Comparison of ENCODE assay signal across 14 cellular contexts in the genomic region with DNA sequence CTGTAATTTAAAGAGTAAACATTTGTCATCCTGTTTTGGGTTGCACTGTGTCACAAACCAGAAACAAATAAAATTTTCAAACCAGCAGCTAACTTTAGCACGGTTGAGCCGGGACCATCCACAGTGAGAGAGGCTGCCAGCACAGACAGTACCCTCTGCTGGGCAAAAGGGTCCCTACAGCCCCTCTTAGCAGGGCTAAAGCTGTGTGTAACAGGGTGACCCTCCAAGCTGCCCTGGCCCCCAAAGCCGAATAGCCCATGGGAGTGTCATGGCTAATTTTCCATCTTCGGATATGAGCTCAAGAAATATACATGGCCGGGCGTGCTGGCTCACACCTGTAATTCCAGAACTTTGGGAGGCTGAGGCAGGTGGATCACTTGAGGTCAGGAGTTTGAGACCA.
A peak's percentile ranks its signal among the peaks of the same experiment; 100 is the strongest.
DNase-seq lines count a peak whose midpoint lies in the region; ATAC-seq and TF ChIP-seq lines count a peak whose summit lies in the region.
"Had no signal": no experiment of that assay in that cellular context is flagged by ENCODE, and none has a peak within 500 bp of the region (broad histone marks: within the 10 kb centered on the region; RNA-seq: fewer than 3 reads in every experiment).

No MANE protein-coding gene starts in this region.

- DNase-seq in activated CD8-positive, alpha-beta T cell treated with anti-CD3 and anti-CD28 coated beads for 36 hours: peak; percentile 3
- DNase-seq in activated CD8-positive, alpha-beta T cell treated with anti-CD3 and anti-CD28 coated beads, Interleukin-2, amount 10 ng/mL, durations not matched to agents 7 days and 5 days: no peak
- peak; percentile 86 for DNase-seq in endodermal cell
- DNase-seq in stimulated activated naive B cell treated with anti-CD40 and anti-IgM and Interleukin-4, amounts not matched to agents 10 μg/mL and 1 μg/mL and 100 μg/mL, for 72 hours: no peak
- no peak for DNase-seq in suprapubic skin (ENCODE audit: low spot score in 2 of 2)
- DNase-seq in erythroblast (lab: John Stamatoyannopoulos, UW): no peak
- DNase-seq: activated CD8-positive, alpha-beta memory T cell treated with anti-CD3 and anti-CD28 coated beads for 24 hours; activated naive CD4-positive, alpha-beta T cell treated with anti-CD3 and anti-CD28 coated beads, Interleukin-2, amount 10 ng/mL, durations not matched to agents 7 days and 5 days; mammary epithelial cell; RPMI8226 had no signal

- TF ChIP-seq CTCF in activated CD8-positive, alpha-beta T cell treated with anti-CD3 and anti-CD28 coated beads for 36 hours (IDR thresholded peaks at IDR 0.05): peak; percentile 21
- TF ChIP-seq CTCF in Loucy (conservative IDR thresholded peaks at IDR 0.05; ENCODE audit: low read length) (peak; percentile 58), endodermal cell (conservative IDR thresholded peaks at IDR 0.05) (peak; percentile 99), suprapubic skin (IDR thresholded peaks at IDR 0.05) (no peak)

- H3K4me2 ChIP-seq in Loucy (ENCODE audit: low read depth, low read length, poor library complexity, severe bottlenecking): no peak overlapping the region

- 69 to 83% methylated on average over 3 to 6 of the region's 6 CpGs for WGBS in endodermal cell (ENCODE audit: insufficient coverage in 1 of 2, insufficient read length in 1 of 2), 2 experiments
- WGBS in suprapubic skin: 74% methylated on average over 6 of the region's 6 CpGs

- H3K27ac Mint-ChIP-seq in activated CD8-positive, alpha-beta T cell treated with anti-CD3 and anti-CD28 coated beads for 36 hours: no peak overlapping the region
- no peak overlapping the region for H3K27ac Mint-ChIP-seq in activated CD8-positive, alpha-beta T cell treated with anti-CD3 and anti-CD28 coated beads, Interleukin-2, amount 10 ng/mL, durations not matched to agents 7 days and 5 days
- no peak overlapping the region for H3K27ac Mint-ChIP-seq in endodermal cell
- H3K27ac Mint-ChIP-seq in stimulated activated naive B cell treated with anti-CD40 and anti-IgM and Interleukin-4, amounts not matched to agents 10 μg/mL and 1 μg/mL and 100 μg/mL, for 72 hours: no peak overlapping the region
- H3K27ac Mint-ChIP-seq: activated naive CD4-positive, alpha-beta T cell treated with anti-CD3 and anti-CD28 coated beads, Interleukin-2, amount 10 ng/mL, durations not matched to agents 7 days and 5 days had no signal

- H3K27ac ChIP-seq in endodermal cell (ENCODE audit: low read depth, low read length) (no peak overlapping the region), suprapubic skin (no peak overlapping the region)
- H3K27ac ChIP-seq: epithelial cell of prostate, prostate gland had no signal

- no peak for TF ChIP-seq EP300 in suprapubic skin (IDR thresholded peaks at IDR 0.05)

- no peaks in the 10 kb centered on the region for H3F3A ChIP-seq in Loucy (ENCODE audit: low read depth)

- H3K9me3 Mint-ChIP-seq in activated CD8-positive, alpha-beta T cell treated with anti-CD3 and anti-CD28 coated beads for 36 hours: no peaks in the 10 kb centered on the region
- H3K9me3 Mint-ChIP-seq in activated CD8-positive, alpha-beta T cell treated with anti-CD3 and anti-CD28 coated beads, Interleukin-2, amount 10 ng/mL, durations not matched to agents 7 days and 5 days (ENCODE audit: insufficient read depth): no peaks in the 10 kb centered on the region
- peaks cover 13% of the 10 kb centered on the region for H3K9me3 Mint-ChIP-seq in endodermal cell
- H3K9me3 Mint-ChIP-seq in stimulated activated naive B cell treated with anti-CD40 and anti-IgM and Interleukin-4, amounts not matched to agents 10 μg/mL and 1 μg/mL and 100 μg/mL, for 72 hours: peaks cover 0 to under 1% of the 10 kb centered on the region in 2 donors
- H3K9me3 Mint-ChIP-seq: activated naive CD4-positive, alpha-beta T cell treated with anti-CD3 and anti-CD28 coated beads, Interleukin-2, amount 10 ng/mL, durations not matched to agents 7 days and 5 days had no signal

- CTCF ChIA-PET in activated CD8-positive, alpha-beta T cell treated with anti-CD3 and anti-CD28 coated beads for 36 hours (lab: Charles Lee): interaction anchor here (1.2 kb wide), 1 partner anchor 29 kb away, joined by 5 read pairs; no protein-coding TSS in a partner anchor
- CTCF ChIA-PET in activated CD8-positive, alpha-beta T cell treated with anti-CD3 and anti-CD28 coated beads, Interleukin-2, amount 10 ng/mL, durations not matched to agents 7 days and 5 days (lab: Charles Lee): interaction anchor here (1.0 kb wide), 1 partner anchor 369 kb away, joined by 3 read pairs; no protein-coding TSS in a partner anchor

- POLR2A ChIA-PET in activated CD8-positive, alpha-beta T cell treated with anti-CD3 and anti-CD28 coated beads for 36 hours (lab: Charles Lee): no interaction called here
- POLR2A ChIA-PET in activated CD8-positive, alpha-beta T cell treated with anti-CD3 and anti-CD28 coated beads, Interleukin-2, amount 10 ng/mL, durations not matched to agents 7 days and 5 days (lab: Charles Lee): no interaction called here

- H3K4me3 Mint-ChIP-seq in activated CD8-positive, alpha-beta T cell treated with anti-CD3 and anti-CD28 coated beads for 36 hours: no peak overlapping the region
- H3K4me3 Mint-ChIP-seq in activated CD8-positive, alpha-beta T cell treated with anti-CD3 and anti-CD28 coated beads, Interleukin-2, amount 10 ng/mL, durations not matched to agents 7 days and 5 days: no peak overlapping the region
- no peak overlapping the region for H3K4me3 Mint-ChIP-seq in endodermal cell
- no peak overlapping the region for H3K4me3 Mint-ChIP-seq in stimulated activated naive B cell treated with anti-CD40 and anti-IgM and Interleukin-4, amounts not matched to agents 10 μg/mL and 1 μg/mL and 100 μg/mL, for 72 hours
- H3K4me3 Mint-ChIP-seq: activated naive CD4-positive, alpha-beta T cell treated with anti-CD3 and anti-CD28 coated beads, Interleukin-2, amount 10 ng/mL, durations not matched to agents 7 days and 5 days had no signal

- ATAC-seq in activated CD8-positive, alpha-beta T cell treated with anti-CD3 and anti-CD28 coated beads for 36 hours: no peak
- no peak for ATAC-seq in activated CD8-positive, alpha-beta T cell treated with anti-CD3 and anti-CD28 coated beads, Interleukin-2, amount 10 ng/mL, durations not matched to agents 7 days and 5 days
- ATAC-seq in stimulated activated naive B cell treated with anti-CD40 and anti-IgM and Interleukin-4, amounts not matched to agents 10 μg/mL and 1 μg/mL and 100 μg/mL, for 72 hours (replicated peaks): peak; percentile 55 to 65
- ATAC-seq in GM19455 (IDR thresholded peaks at IDR 0.05; ENCODE audit: unreplicated experiment): no peak

- H3K4me1 Mint-ChIP-seq in activated CD8-positive, alpha-beta T cell treated with anti-CD3 and anti-CD28 coated beads for 36 hours (ENCODE audit: low read depth): no peaks in the 10 kb centered on the region
- no peaks in the 10 kb centered on the region for H3K4me1 Mint-ChIP-seq in activated CD8-positive, alpha-beta T cell treated with anti-CD3 and anti-CD28 coated beads, Interleukin-2, amount 10 ng/mL, durations not matched to agents 7 days and 5 days (ENCODE audit: low read depth)
- H3K4me1 Mint-ChIP-seq in endodermal cell: peaks cover 10% of the 10 kb centered on the region
- H3K4me1 Mint-ChIP-seq in stimulated activated naive B cell treated with anti-CD40 and anti-IgM and Interleukin-4, amounts not matched to agents 10 μg/mL and 1 μg/mL and 100 μg/mL, for 72 hours: no peaks in the 10 kb centered on the region
- H3K4me1 Mint-ChIP-seq: activated naive CD4-positive, alpha-beta T cell treated with anti-CD3 and anti-CD28 coated beads, Interleukin-2, amount 10 ng/mL, durations not matched to agents 7 days and 5 days had no signal

- H3K9me2 ChIP-seq in Loucy (replicated peaks; ENCODE audit: low read depth, low read length): no peaks in the 10 kb centered on the region

- H3K9me3 ChIP-seq in Loucy (ENCODE audit: insufficient read depth, low read depth, low read length) (no peaks in the 10 kb centered on the region), endodermal cell (ENCODE audit: control insufficient read depth, low read length) (peaks cover 9% of the 10 kb centered on the region), suprapubic skin (no peaks in the 10 kb centered on the region)
- H3K9me3 ChIP-seq: prostate gland had no signal

- H3K4me3 ChIP-seq in Loucy (ENCODE audit: low read length, poor library complexity, severe bottlenecking) (no peak overlapping the region), endodermal cell (ENCODE audit: low read length) (no peak overlapping the region), suprapubic skin (no peak overlapping the region)
- H3K4me3 ChIP-seq: prostate gland had no signal

- H3K79me2 ChIP-seq in Loucy (ENCODE audit: insufficient read depth, low read length): no peaks in the 10 kb centered on the region

- intact Hi-C loops in activated CD8-positive, alpha-beta T cell treated with anti-CD3 and anti-CD28 coated beads for 36 hours (cut with micrococcal nuclease): no loop called here

- no peak for TF ChIP-seq POLR2A in suprapubic skin (IDR thresholded peaks at IDR 0.05)
- TF ChIP-seq POLR2A in erythroblast (IDR thresholded peaks at IDR 0.05; ENCODE audit: low read length): no peak

- peaks cover 11% of the 10 kb centered on the region for H3K27me3 Mint-ChIP-seq in activated CD8-positive, alpha-beta T cell treated with anti-CD3 and anti-CD28 coated beads for 36 hours
- H3K27me3 Mint-ChIP-seq in activated CD8-positive, alpha-beta T cell treated with anti-CD3 and anti-CD28 coated beads, Interleukin-2, amount 10 ng/mL, durations not matched to agents 7 days and 5 days (ENCODE audit: low read depth): peaks cover 3% of the 10 kb centered on the region
- no peaks in the 10 kb centered on the region for H3K27me3 Mint-ChIP-seq in endodermal cell (ENCODE audit: insufficient read depth)
- H3K27me3 Mint-ChIP-seq in stimulated activated naive B cell treated with anti-CD40 and anti-IgM and Interleukin-4, amounts not matched to agents 10 μg/mL and 1 μg/mL and 100 μg/mL, for 72 hours: peaks cover 4 to 7% of the 10 kb centered on the region in 2 donors
- H3K27me3 Mint-ChIP-seq: activated naive CD4-positive, alpha-beta T cell treated with anti-CD3 and anti-CD28 coated beads, Interleukin-2, amount 10 ng/mL, durations not matched to agents 7 days and 5 days had no signal

- H3K36me3 ChIP-seq in Loucy (ENCODE audit: insufficient read depth, low read length) (no peaks in the 10 kb centered on the region), endodermal cell (ENCODE audit: control insufficient read depth, insufficient read depth, low read length) (no peaks in the 10 kb centered on the region), suprapubic skin (no peaks in the 10 kb centered on the region)
- H3K36me3 ChIP-seq: prostate gland had no signal

- H3K4me1 ChIP-seq in Loucy (ENCODE audit: insufficient read depth, low read length, poor library complexity, severe bottlenecking) (no peaks in the 10 kb centered on the region), endodermal cell (ENCODE audit: control insufficient read depth, insufficient read depth, low read length) (no peaks in the 10 kb centered on the region), suprapubic skin (no peaks in the 10 kb centered on the region)
- H3K4me1 ChIP-seq: prostate gland had no signal

- H3K36me3 Mint-ChIP-seq in activated CD8-positive, alpha-beta T cell treated with anti-CD3 and anti-CD28 coated beads for 36 hours (ENCODE audit: low read depth): no peaks in the 10 kb centered on the region
- no peaks in the 10 kb centered on the region for H3K36me3 Mint-ChIP-seq in activated CD8-positive, alpha-beta T cell treated with anti-CD3 and anti-CD28 coated beads, Interleukin-2, amount 10 ng/mL, durations not matched to agents 7 days and 5 days (ENCODE audit: low read depth)
- H3K36me3 Mint-ChIP-seq in endodermal cell (ENCODE audit: low read depth): no peaks in the 10 kb centered on the region
- peaks cover under 1% of the 10 kb centered on the region in 2 donors for H3K36me3 Mint-ChIP-seq in stimulated activated naive B cell treated with anti-CD40 and anti-IgM and Interleukin-4, amounts not matched to agents 10 μg/mL and 1 μg/mL and 100 μg/mL, for 72 hours
- H3K36me3 Mint-ChIP-seq: activated naive CD4-positive, alpha-beta T cell treated with anti-CD3 and anti-CD28 coated beads, Interleukin-2, amount 10 ng/mL, durations not matched to agents 7 days and 5 days had no signal

- H3K9ac ChIP-seq in Loucy (ENCODE audit: low read depth, low read length, poor library complexity, severe bottlenecking) (no peak overlapping the region), endodermal cell (ENCODE audit: extremely low read depth, low read length, poor library complexity, severe bottlenecking) (no peak overlapping the region)

- H2AFZ ChIP-seq in Loucy (ENCODE audit: low read length): no peak overlapping the region

- no peaks in the 10 kb centered on the region for H4K20me1 ChIP-seq in Loucy (ENCODE audit: insufficient read depth, low read length, poor library complexity, severe bottlenecking)

- no peaks in the 10 kb centered on the region for H3K27me3 ChIP-seq in Loucy (ENCODE audit: insufficient read depth, low read length, poor library complexity, severe bottlenecking)
- H3K27me3 ChIP-seq in endodermal cell (ENCODE audit: control insufficient read depth, insufficient read depth, low read length, poor library complexity, severe bottlenecking): peaks cover 7% of the 10 kb centered on the region
- no peaks in the 10 kb centered on the region for H3K27me3 ChIP-seq in suprapubic skin

Comparison
In these comparisons a context has a peak if more than half of its experiments do, and no peak if none do; other contexts are left out.
1. DNase-seq: peak in activated CD8-positive, alpha-beta T cell treated with anti-CD3 and anti-CD28 coated beads for 36 hours (single experiment) and endodermal cell (single experiment); none in activated CD8-positive, alpha-beta T cell treated with anti-CD3 and anti-CD28 coated beads, Interleukin-2, amount 10 ng/mL, durations not matched to agents 7 days and 5 days (single experiment), stimulated activated naive B cell treated with anti-CD40 and anti-IgM and Interleukin-4, amounts not matched to agents 10 μg/mL and 1 μg/mL and 100 μg/mL, for 72 hours (single experiment), suprapubic skin (0 of 2) and erythroblast (0 of 2).
2. ATAC-seq: peak in stimulated activated naive B cell treated with anti-CD40 and anti-IgM and Interleukin-4, amounts not matched to agents 10 μg/mL and 1 μg/mL and 100 μg/mL, for 72 hours (2 of 2); none in activated CD8-positive, alpha-beta T cell treated with anti-CD3 and anti-CD28 coated beads for 36 hours (single experiment), activated CD8-positive, alpha-beta T cell treated with anti-CD3 and anti-CD28 coated beads, Interleukin-2, amount 10 ng/mL, durations not matched to agents 7 days and 5 days (single experiment) and GM19455 (single experiment).
3. CTCF ChIP-seq: peak in activated CD8-positive, alpha-beta T cell treated with anti-CD3 and anti-CD28 coated beads for 36 hours (single experiment), Loucy (single experiment) and endodermal cell (single experiment); none in suprapubic skin (0 of 2).